ENCODE assay signal across 30 cellular contexts in genomic region chr12:128337456-128338160, GRCh38.
DNase-seq lines count a peak whose midpoint lies in the region; ATAC-seq and TF ChIP-seq lines count a peak whose summit lies in the region.
"Had no signal": no experiment of that assay in that cellular context is flagged by ENCODE, and none has a peak within 500 bp of the region (broad histone marks: within the 10 kb centered on the region; RNA-seq: fewer than 3 reads in every experiment).

No MANE protein-coding gene starts in this region.

- H3K9ac ChIP-seq in HUES6 (ENCODE audit: low read length): peak overlapping the region; percentile 3
- H3K9ac ChIP-seq: BLaER1 treated with 17β-estradiol and CSF1 and Interleukin-3, amounts not matched to agents 10 nM and 100 nM had no signal

- no peak for ATAC-seq in naive thymus-derived CD4-positive, alpha-beta T cell
- ATAC-seq: activated T-cell treated with anti-CD3 and anti-CD28 coated beads, Interleukin-2, amount 50 U/mL, for 4 hours; body of pancreas; left lobe of liver; right lobe of liver; stimulated activated memory B cell treated with anti-CD40 and anti-IgM and Interleukin-4, amounts not matched to agents 10 μg/mL and 1 μg/mL and 100 μg/mL, for 72 hours had no signal

- peaks cover 36% of the 10 kb centered on the region for H3K4me1 ChIP-seq in HUES6 (ENCODE audit: control insufficient read depth, insufficient read depth, low read length)
- no peaks in the 10 kb centered on the region for H3K4me1 ChIP-seq in naive thymus-derived CD4-positive, alpha-beta T cell (ENCODE audit: control insufficient read depth in 2 of 2, insufficient read depth in 2 of 2, low read length in 2 of 2)
- H3K4me1 ChIP-seq: pancreas, Peyer's patch, right lobe of liver had no signal

- peaks cover 42% of the 10 kb centered on the region for H3K4me1 Mint-ChIP-seq in neural crest cell
- H3K4me1 Mint-ChIP-seq in osteocyte (ENCODE audit: unreplicated experiment): no peaks in the 10 kb centered on the region
- H3K4me1 Mint-ChIP-seq in naive thymus-derived CD4-positive, alpha-beta T cell: no peaks in the 10 kb centered on the region
- H3K4me1 Mint-ChIP-seq: activated CD4-positive, alpha-beta T cell treated with anti-CD3 and anti-CD28 coated beads, Interleukin-2, amount 10 ng/mL, durations not matched to agents 24 days and 14 days; immature natural killer cell; memory B cell; stimulated activated memory B cell treated with anti-CD40 and anti-IgM and Interleukin-4, amounts not matched to agents 10 μg/mL and 1 μg/mL and 100 μg/mL, for 72 hours had no signal

- peaks cover 35% of the 10 kb centered on the region for H3K27me3 Mint-ChIP-seq in neural crest cell (ENCODE audit: low read depth)
- H3K27me3 Mint-ChIP-seq in osteocyte (ENCODE audit: unreplicated experiment): no peaks in the 10 kb centered on the region
- peaks cover 0 to 29% (median 11%) of the 10 kb centered on the region in 5 donors for H3K27me3 Mint-ChIP-seq in naive thymus-derived CD4-positive, alpha-beta T cell
- H3K27me3 Mint-ChIP-seq: activated CD4-positive, alpha-beta T cell treated with anti-CD3 and anti-CD28 coated beads, Interleukin-2, amount 10 ng/mL, durations not matched to agents 24 days and 14 days; memory B cell had no signal

- POLR2A ChIA-PET in naive thymus-derived CD4-positive, alpha-beta T cell (lab: Charles Lee): no interaction called here

- H3K4me3 Mint-ChIP-seq in neural crest cell (peak overlapping the region; percentile 32), osteocyte (ENCODE audit: unreplicated experiment) (no peak overlapping the region)
- no peak overlapping the region for H3K4me3 Mint-ChIP-seq in naive thymus-derived CD4-positive, alpha-beta T cell
- H3K4me3 Mint-ChIP-seq: activated CD4-positive, alpha-beta T cell treated with anti-CD3 and anti-CD28 coated beads, Interleukin-2, amount 10 ng/mL, durations not matched to agents 24 days and 14 days; activated T-cell treated with anti-CD3 and anti-CD28 coated beads, Interleukin-2, amount 50 U/mL, for 4 hours; immature natural killer cell; memory B cell; stimulated activated memory B cell treated with anti-CD40 and anti-IgM and Interleukin-4, amounts not matched to agents 10 μg/mL and 1 μg/mL and 100 μg/mL, for 72 hours had no signal

- H3K9me3 ChIP-seq in HUES6 (ENCODE audit: control insufficient read depth, insufficient read depth, low read depth, low read length): no peaks in the 10 kb centered on the region; the same call in 1 of the 2 replicates
- H3K9me3 ChIP-seq in naive thymus-derived CD4-positive, alpha-beta T cell (ENCODE audit: control insufficient read depth in 2 of 3, low read length in 3 of 3): no peaks in the 10 kb centered on the region
- H3K9me3 ChIP-seq: body of pancreas, pancreas, Peyer's patch, right lobe of liver had no signal

- peak overlapping the region; percentile 4; the same call in 1 of the 2 replicates for H3K4me3 ChIP-seq in HUES6 (ENCODE audit: low read depth, low read length)
- no peak overlapping the region for H3K4me3 ChIP-seq in naive thymus-derived CD4-positive, alpha-beta T cell (ENCODE audit: low read length)
- H3K4me3 ChIP-seq: BLaER1 treated with 17β-estradiol and CSF1 and Interleukin-3, amounts not matched to agents 10 nM and 100 nM; body of pancreas; pancreas; Peyer's patch; right lobe of liver had no signal

- CTCF ChIA-PET in naive thymus-derived CD4-positive, alpha-beta T cell (lab: Charles Lee): no interaction called here

- H3K27me3 ChIP-seq in HUES6 (ENCODE audit: control insufficient read depth, insufficient read depth, low read length): peaks cover 9% of the 10 kb centered on the region; the same call in 1 of the 2 replicates
- H3K27me3 ChIP-seq in naive thymus-derived CD4-positive, alpha-beta T cell (ENCODE audit: control insufficient read depth in 2 of 2, insufficient read depth in 2 of 2, low read length in 2 of 2): no peaks in the 10 kb centered on the region
- H3K27me3 ChIP-seq: BLaER1 treated with 17β-estradiol and CSF1 and Interleukin-3, amounts not matched to agents 10 nM and 100 nM; body of pancreas; Peyer's patch; right lobe of liver had no signal

- intact Hi-C loops in naive thymus-derived CD4-positive, alpha-beta T cell (cut with micrococcal nuclease): no loop called here

- TF ChIP-seq CTCF in neural crest cell (conservative IDR thresholded peaks at IDR 0.05) (no peak), osteocyte (IDR thresholded peaks at IDR 0.05) (no peak)

- H3K9me3 Mint-ChIP-seq in neural crest cell (peaks cover 2% of the 10 kb centered on the region), osteocyte (ENCODE audit: unreplicated experiment) (peaks cover 23% of the 10 kb centered on the region)
- peaks cover 0 to 20% (median 1%) of the 10 kb centered on the region in 11 donors for H3K9me3 Mint-ChIP-seq in naive thymus-derived CD4-positive, alpha-beta T cell

- in situ Hi-C loops in G401 (cut with HindIII; ENCODE audit: low sequenced_read_pairs): no loop called here

- DNase-seq in G401 (ENCODE audit: low spot score): peak; percentile 26
- peak; percentile 42 for DNase-seq in iPS DF 19.7 (ENCODE audit: low read depth, low spot score)
- DNase-seq in neural crest cell (ENCODE audit: low read depth, low spot score): no peak
- DNase-seq in NCI-H226: no peak
- DNase-seq in osteocyte (ENCODE audit: extremely low spot score, unreplicated experiment): no peak
- DNase-seq in HPDE6-E6E7 (ENCODE audit: extremely low spot score): no peak
- no peak for DNase-seq in naive thymus-derived CD4-positive, alpha-beta T cell
- DNase-seq: activated CD4-positive, alpha-beta T cell treated with anti-CD3 and anti-CD28 coated beads, Interleukin-2, amount 10 ng/mL, durations not matched to agents 24 days and 14 days; activated gamma-delta T cell treated with Interleukin-2 at 50 U/mL for 16 hours; activated T-cell treated with anti-CD3 and anti-CD28 coated beads, Interleukin-2, amount 50 U/mL, for 4 hours; body of pancreas; DMS53; effector CD4-positive, alpha-beta T cell; erythroblast; glutamatergic neuron; immature natural killer cell; Karpas-422; NCI-H2171 treated with DMSO at 0.1 percent for 48 hours; NCI-H526 treated with DMSO at 0.1 percent for 48 hours; Peyer's patch; right lobe of liver; SIG-M5; stimulated activated CD4-positive, alpha-beta T cell treated with anti-CD3 and anti-CD28 coated beads, Interleukin-4, amount 100 ng/mL, for 24 hours; T1000 had no signal

- peak overlapping the region; percentile 37; the same call in 1 of the 2 replicates for H3K27ac ChIP-seq in HUES6 (ENCODE audit: low read depth, low read length)
- H3K27ac ChIP-seq in naive thymus-derived CD4-positive, alpha-beta T cell (ENCODE audit: low read depth, low read length): no peak overlapping the region
- H3K27ac ChIP-seq: BLaER1 treated with 17β-estradiol and CSF1 and Interleukin-3, amounts not matched to agents 10 nM and 100 nM; body of pancreas; pancreas; Peyer's patch; right lobe of liver had no signal

- H3K27ac Mint-ChIP-seq in neural crest cell (ENCODE audit: unreplicated experiment): peak overlapping the region; percentile 64
- H3K27ac Mint-ChIP-seq in osteocyte (ENCODE audit: unreplicated experiment): no peak overlapping the region
- H3K27ac Mint-ChIP-seq in naive thymus-derived CD4-positive, alpha-beta T cell: no peak overlapping the region
- H3K27ac Mint-ChIP-seq: activated CD4-positive, alpha-beta T cell treated with anti-CD3 and anti-CD28 coated beads, Interleukin-2, amount 10 ng/mL, durations not matched to agents 24 days and 14 days; immature natural killer cell; memory B cell; stimulated activated memory B cell treated with anti-CD40 and anti-IgM and Interleukin-4, amounts not matched to agents 10 μg/mL and 1 μg/mL and 100 μg/mL, for 72 hours had no signal

- H3K36me3 ChIP-seq in HUES6 (ENCODE audit: control insufficient read depth, insufficient read depth, low read length): no peaks in the 10 kb centered on the region
- no peaks in the 10 kb centered on the region for H3K36me3 ChIP-seq in naive thymus-derived CD4-positive, alpha-beta T cell (ENCODE audit: control insufficient read depth in 2 of 3, insufficient read depth in 3 of 3, low read length in 3 of 3)
- H3K36me3 ChIP-seq: BLaER1 treated with 17β-estradiol and CSF1 and Interleukin-3, amounts not matched to agents 10 nM and 100 nM; pancreas; Peyer's patch; right lobe of liver had no signal

- H3K36me3 Mint-ChIP-seq in neural crest cell (ENCODE audit: low read depth): no peaks in the 10 kb centered on the region
- H3K36me3 Mint-ChIP-seq in osteocyte (ENCODE audit: unreplicated experiment): no peaks in the 10 kb centered on the region
- no peaks in the 10 kb centered on the region for H3K36me3 Mint-ChIP-seq in naive thymus-derived CD4-positive, alpha-beta T cell
- H3K36me3 Mint-ChIP-seq: immature natural killer cell; memory B cell; stimulated activated memory B cell treated with anti-CD40 and anti-IgM and Interleukin-4, amounts not matched to agents 10 μg/mL and 1 μg/mL and 100 μg/mL, for 72 hours had no signal

Comparison
In these comparisons a context has a peak if more than half of its experiments do, and no peak if none do; other contexts are left out.
1. DNase-seq: peak in G401 (single experiment) and iPS DF 19.7 (single experiment); none in neural crest cell (single experiment), NCI-H226 (single experiment), osteocyte (single experiment), HPDE6-E6E7 (single experiment) and naive thymus-derived CD4-positive, alpha-beta T cell (0 of 9).